Comparison of ENCODE assay signal across 8 cellular contexts in genomic region chr9:121350993-121351561, GRCh38. TPM values are rescaled to one million over a fixed set of nuclear protein-coding genes. Genes with fewer than 3 reads are reported as not detected.
DNase-seq lines count a peak whose midpoint lies in the region; ATAC-seq lines count a peak whose summit lies in the region.

No MANE protein-coding gene starts in this region.

- ATAC-seq in GM18858 (IDR thresholded peaks at IDR 0.05; ENCODE audit: unreplicated experiment), result no peak
- no peak for ATAC-seq in GM19467 (IDR thresholded peaks at IDR 0.05; ENCODE audit: unreplicated experiment)

- DNase-seq in COR-L47 (lab: John Stamatoyannopoulos, UW) (peak; percentile 67), NCI-H345 (lab: John Stamatoyannopoulos, UW) (peak; percentile 47), dermis microvascular lymphatic vessel endothelial cell (ENCODE audit: low read depth in 2 of 2) (peak; percentile 90 to 94), middle frontal gyrus (ENCODE audit: extremely low spot score, low spot score) (peak; percentile 25), NCI-H1436 (lab: John Stamatoyannopoulos, UW) (no peak), NAMALWA (ENCODE audit: low spot score) (no peak)

RNA-seq across cellular contexts. Expression of gene STOM, which starts 19.0 kb away (rescaled TPM):
- total RNA-seq in dermis microvascular lymphatic vessel endothelial cell, result 225 and 320 TPM in 2 replicates

Comparison
In these comparisons a context has a peak if more than half of its experiments do, and no peak if none do; other contexts are left out.
1. DNase-seq: peak in COR-L47 (single experiment), NCI-H345 (single experiment), dermis microvascular lymphatic vessel endothelial cell (2 of 2) and middle frontal gyrus (single experiment); none in NCI-H1436 (single experiment) and NAMALWA (single experiment).